In genomic region chr1:226605573-226605950, GRCh38 we compare ENCODE assay signal across 29 cellular contexts. TPM values are rescaled to one million over a fixed set of nuclear protein-coding genes. Genes with fewer than 3 reads are reported as not detected.
DNase-seq lines count a peak whose midpoint lies in the region; ATAC-seq, FAIRE-seq and TF ChIP-seq lines count a peak whose summit lies in the region.
"Had no signal": no experiment of that assay in that cellular context is flagged by ENCODE, and none has a peak within 500 bp of the region (broad histone marks: within the 10 kb centered on the region; RNA-seq: fewer than 3 reads in every experiment).

No MANE protein-coding gene starts in this region.

- no peaks in the 10 kb centered on the region for H3K27me3 Mint-ChIP-seq in MCF 10A (ENCODE audit: insufficient read depth, unreplicated experiment)
- peaks cover 13% of the 10 kb centered on the region for H3K27me3 Mint-ChIP-seq in stimulated activated memory B cell treated with anti-CD40 and anti-IgM and Interleukin-4, amounts not matched to agents 10 μg/mL and 1 μg/mL and 100 μg/mL, for 72 hours

- no peaks in the 10 kb centered on the region for H3K36me3 Mint-ChIP-seq in MCF 10A (ENCODE audit: insufficient read depth, unreplicated experiment)
- H3K36me3 Mint-ChIP-seq in stimulated activated memory B cell treated with anti-CD40 and anti-IgM and Interleukin-4, amounts not matched to agents 10 μg/mL and 1 μg/mL and 100 μg/mL, for 72 hours, result no peaks in the 10 kb centered on the region
- H3K36me3 Mint-ChIP-seq: CD14-positive monocyte; CD8-positive, alpha-beta memory T cell had no signal

- peak overlapping the region; percentile 38 for H3K4me3 Mint-ChIP-seq in MCF 10A (ENCODE audit: unreplicated experiment)
- no peak overlapping the region for H3K4me3 Mint-ChIP-seq in stimulated activated memory B cell treated with anti-CD40 and anti-IgM and Interleukin-4, amounts not matched to agents 10 μg/mL and 1 μg/mL and 100 μg/mL, for 72 hours
- H3K4me3 Mint-ChIP-seq: CD14-positive monocyte had no signal

- CTCF ChIA-PET in MCF 10A (lab: Yijun Ruan, JAX), result interaction anchor here (0.6 to 4.1 kb wide), 5 partner anchors 7 to 316 kb away, joined by 3 to 23 read pairs (median 15); partner anchors contain the start of gene STUM

- no peak for FAIRE-seq in kidney (lab: Jason Lieb, UNC)
- FAIRE-seq: GM12891 had no signal

- H3K36me3 ChIP-seq in breast epithelium (no peaks in the 10 kb centered on the region), SJSA1 (no peaks in the 10 kb centered on the region), kidney (ENCODE audit: control insufficient read depth in 1 of 2, insufficient read depth in 2 of 2, low read length in 2 of 2) (no peaks in the 10 kb centered on the region)
- H3K36me3 ChIP-seq: BE2C, SJCRH30 had no signal

- H3K27ac ChIP-seq in breast epithelium, result peak overlapping the region in 1 of 2 donors; percentile 99
- peak overlapping the region; percentile 75; the same call in 1 of the 2 replicates for H3K27ac ChIP-seq in SJSA1
- H3K27ac ChIP-seq in kidney (ENCODE audit: low read depth in 2 of 2, low read length in 2 of 2), result no peak overlapping the region
- H3K27ac ChIP-seq: SJCRH30 had no signal

- H3K9me3 ChIP-seq in breast epithelium, result no peaks in the 10 kb centered on the region
- no peaks in the 10 kb centered on the region for H3K9me3 ChIP-seq in SJSA1 (replicated peaks)
- H3K9me3 ChIP-seq in kidney (ENCODE audit: control insufficient read depth in 1 of 2, low read length in 2 of 2), result no peaks in the 10 kb centered on the region
- H3K9me3 ChIP-seq: BE2C, SJCRH30 had no signal

- H3K4me1 ChIP-seq in breast epithelium, result peaks cover 12 to 23% of the 10 kb centered on the region in 2 donors
- H3K4me1 ChIP-seq in SJSA1 (replicated peaks), result peaks cover 36% of the 10 kb centered on the region
- peaks cover 0 to 3% of the 10 kb centered on the region in 2 donors for H3K4me1 ChIP-seq in kidney (ENCODE audit: control insufficient read depth in 1 of 2, insufficient read depth in 1 of 2, low read depth in 1 of 2, low read length in 2 of 2)
- H3K4me1 ChIP-seq: BE2C had no signal

- DNase-seq in MCF 10A (ENCODE audit: unreplicated experiment), result no peak
- DNase-seq in breast epithelium (ENCODE audit: low spot score in 2 of 2), result no peak
- DNase-seq in SJSA1 (ENCODE audit: low read depth in 1 of 2, low spot score in 2 of 2), result no peak
- DNase-seq in kidney, result peak; percentile 52
- DNase-seq in MV-4-11 (lab: John Stamatoyannopoulos, UW), result no peak
- no peak for DNase-seq in retina
- DNase-seq: 8988T; ACHN; BE2C; Calu3; DMS79 treated with DMSO at 0.1 percent for 48 hours; GF-D8; NCI-H1092 treated with DMSO at 0.1 percent for 48 hours; NCI-H1436; NCI-H187 treated with DMSO at 0.1 percent for 48 hours; NCI-H524 treated with DMSO at 0.1 percent for 48 hours; NCI-H82; NK-92 treated with Interleukin-12 subunit alpha and Interleukin-12 subunit beta, amount 100 ng/mL, for 24 hours; PC-3; SJCRH30 had no signal

- H3K27me3 ChIP-seq in breast epithelium, result no peaks in the 10 kb centered on the region
- H3K27me3 ChIP-seq in SJSA1 (replicated peaks), result no peaks in the 10 kb centered on the region
- H3K27me3 ChIP-seq: BE2C, SJCRH30 had no signal

- no TSS peak for BruUV-seq in MCF 10A (replicated peaks; lab: Mats Ljungman, UMichigan)

- TF ChIP-seq POLR2A in breast epithelium (IDR thresholded peaks at IDR 0.05), result no peak

- H3K4me3 ChIP-seq in breast epithelium, result no peak overlapping the region
- H3K4me3 ChIP-seq in SJSA1, result no peak overlapping the region
- H3K4me3 ChIP-seq in kidney (ENCODE audit: low read length in 2 of 2), result no peak overlapping the region
- H3K4me3 ChIP-seq: SJCRH30 had no signal

- intact Hi-C loops in MCF 10A (cut with micrococcal nuclease) (no loop called here), breast epithelium (cut with DNase I; ENCODE audit: low total_unique reads) (loop anchor here (10.0 kb wide), 1 partner anchor 61 kb away; the partner anchor contains the start of gene STUM), kidney (cut with DNase I) (no loop called here)

- H3K4me1 Mint-ChIP-seq in MCF 10A (ENCODE audit: insufficient read depth, unreplicated experiment), result peaks cover 36% of the 10 kb centered on the region
- H3K4me1 Mint-ChIP-seq in stimulated activated memory B cell treated with anti-CD40 and anti-IgM and Interleukin-4, amounts not matched to agents 10 μg/mL and 1 μg/mL and 100 μg/mL, for 72 hours, result peaks cover 16% of the 10 kb centered on the region
- H3K4me1 Mint-ChIP-seq: CD14-positive monocyte; CD8-positive, alpha-beta memory T cell had no signal

- no peak overlapping the region for H3K27ac Mint-ChIP-seq in MCF 10A (ENCODE audit: low read depth, unreplicated experiment)
- no peak overlapping the region for H3K27ac Mint-ChIP-seq in stimulated activated memory B cell treated with anti-CD40 and anti-IgM and Interleukin-4, amounts not matched to agents 10 μg/mL and 1 μg/mL and 100 μg/mL, for 72 hours
- H3K27ac Mint-ChIP-seq: CD8-positive, alpha-beta memory T cell had no signal

- ATAC-seq in stimulated activated memory B cell treated with anti-CD40 and anti-IgM and Interleukin-4, amounts not matched to agents 10 μg/mL and 1 μg/mL and 100 μg/mL, for 72 hours, result peak; percentile 9
- no peak for ATAC-seq in GM19328 (IDR thresholded peaks at IDR 0.05; ENCODE audit: unreplicated experiment)
- ATAC-seq: HCT116, PC-3, Right ventricle myocardium inferior had no signal

- POLR2A ChIA-PET in MCF 10A (lab: Yijun Ruan, JAX), result interaction anchor here (0.6 to 1.0 kb wide), 2 partner anchors 21 to 48 kb away, joined by 3 read pairs; no protein-coding TSS in a partner anchor

- H3K9ac ChIP-seq in kidney (ENCODE audit: low read length in 2 of 2), result no peak overlapping the region

- no peaks in the 10 kb centered on the region for H3K9me3 Mint-ChIP-seq in MCF 10A (ENCODE audit: unreplicated experiment)
- no peaks in the 10 kb centered on the region for H3K9me3 Mint-ChIP-seq in stimulated activated memory B cell treated with anti-CD40 and anti-IgM and Interleukin-4, amounts not matched to agents 10 μg/mL and 1 μg/mL and 100 μg/mL, for 72 hours
- H3K9me3 Mint-ChIP-seq: CD14-positive monocyte; CD8-positive, alpha-beta memory T cell had no signal

- TF ChIP-seq CTCF in MCF 10A (IDR thresholded peaks at IDR 0.05; ENCODE audit: unreplicated experiment), result no peak
- no peak for TF ChIP-seq CTCF in breast epithelium (IDR thresholded peaks at IDR 0.05)
- TF ChIP-seq CTCF in kidney (IDR thresholded peaks at IDR 0.05; ENCODE audit: borderline replicate concordance, extremely low read depth, insufficient read depth), result no peak

RNA-seq across cellular contexts. Expression of gene STUM, which starts 57.0 kb away (rescaled TPM):
- 0.37 and 0.56 TPM in 2 replicates for total RNA-seq in MCF 10A (2022)
- total RNA-seq in breast epithelium, result 1 to 10 TPM; 1.1 to 7.2 (median 2.2) TPM
- 0.03 TPM in 1 of 2 replicates, not detected in the other for total RNA-seq in SJSA1 (2014; rRNA removed; shearing (Covaris generic))
- 1.6 TPM for total RNA-seq in kidney
- polyA plus RNA-seq in kidney (ENCODE audit: insufficient read depth, low read depth, low replicate concordance), result 1.9 TPM
- total RNA-seq: Calu3; CD8-positive, alpha-beta memory T cell; H4; HT-29 had no signal
- polyA plus RNA-seq: CD14-positive monocyte had no signal
